ENCODE assay signal across 8 cellular contexts in genomic region chr1:84442256-84442655, GRCh38. TPM values are rescaled to one million over a fixed set of nuclear protein-coding genes. Genes with fewer than 3 reads are reported as not detected.
A peak's percentile ranks its signal among the peaks of the same experiment; 100 is the strongest.
DNase-seq lines count a peak whose midpoint lies in the region; ATAC-seq, FAIRE-seq and TF ChIP-seq lines count a peak whose summit lies in the region.

No MANE protein-coding gene starts in this region.

- peak overlapping the region in 4 of 8 donors; percentile 33 to 83 (median 48) for H3K27ac Mint-ChIP-seq in CD8-positive, alpha-beta memory T cell

- H2AFZ ChIP-seq in GM12878 (ENCODE audit: control insufficient read depth, low read depth, low read length) (no peak overlapping the region), keratinocyte (ENCODE audit: control insufficient read depth, low read length) (no peak overlapping the region)

- SMC1A ChIA-PET in GM12878 (lab: Charles Lee; ENCODE audit: uncharacterized antibody, unreplicated experiment) = interaction anchor here (0.6 to 3.2 kb wide), 29 partner anchors 9 to 317 kb away, joined by 3 to 23 read pairs (median 4); partner anchors contain the start of genes CTBS and RPF1

- intact Hi-C loops in GM12878 (cut with micrococcal nuclease; ENCODE audit: unreplicated experiment) = loop anchor here (1.0 to 2.0 kb wide), 5 partner anchors 37 to 495 kb away; partner anchors contain the start of gene RPF1

- CTCF ChIA-PET in CD8-positive, alpha-beta memory T cell (lab: Charles Lee) = interaction anchor here (0.7 to 3.4 kb wide), 31 partner anchors 9 to 340 kb away, joined by 3 to 44 read pairs (median 4); partner anchors contain the start of genes CTBS, GNG5, PRKACB and SPATA1
- CTCF ChIA-PET in GM12878 (lab: Yijun Ruan, JAX) = interaction anchor here (0.7 to 4.0 kb wide), 25 partner anchors 10 to 510 kb away, joined by 3 to 34 read pairs (median 6); partner anchors contain the start of gene RPF1

- RAD21 ChIA-PET in GM12878 (lab: Charles Lee; ENCODE audit: unreplicated experiment) = interaction anchor here (0.7 to 3.1 kb wide), 23 partner anchors 9 to 334 kb away, joined by 3 to 25 read pairs (median 4); partner anchors contain the start of genes CTBS, GNG5 and SPATA1

- WGBS in GM12878 (ENCODE audit: insufficient coverage, insufficient replicate concordance, low lambda C conversion rate, missing lambda C conversion rate) = 2% methylated on average over 2 of the region's 2 CpGs

- TF ChIP-seq EP300 in GM12878 (IDR thresholded peaks at IDR 0.05; ENCODE audit: borderline replicate concordance in 1 of 2, control insufficient read depth in 1 of 2, low read depth in 2 of 2, low read length in 2 of 2) = no peak

- H3K9ac ChIP-seq in GM12878 (ENCODE audit: control insufficient read depth, insufficient read depth, low read length) (no peak overlapping the region), keratinocyte (ENCODE audit: control insufficient read depth, extremely low read depth, insufficient read depth, low read length) (no peak overlapping the region)

- FAIRE-seq in GM12878 (lab: Jason Lieb, UNC) (peak; percentile 52), keratinocyte (lab: Jason Lieb, UNC) (peak; percentile 77), urothelium cell line (lab: Jason Lieb, UNC) (no peak)

- no peak overlapping the region for H3K4me2 ChIP-seq in GM12878 (ENCODE audit: control insufficient read depth, insufficient read depth)
- peak overlapping the region; percentile 18 for H3K4me2 ChIP-seq in keratinocyte (ENCODE audit: control insufficient read depth, extremely low read depth, insufficient read depth, low read depth, low read length)

- ATAC-seq in GM18868 (IDR thresholded peaks at IDR 0.05; ENCODE audit: unreplicated experiment) (peak; percentile 96), HG03039 (IDR thresholded peaks at IDR 0.05; ENCODE audit: unreplicated experiment) (peak; percentile 96), GM12878 (peak; percentile 99)

- TF ChIP-seq CTCF in GM12878 (IDR thresholded peaks at IDR 0.05 in 2 of 3, conservative IDR thresholded peaks at IDR 0.05 in 1 of 3; ENCODE audit: control insufficient read depth in 2 of 3, extremely low read depth in 1 of 3, insufficient read depth in 1 of 3, low read depth in 3 of 3, low read length in 3 of 3) = peak; percentile 38 to 78 (median 43); a peak in 4 of 6 replicates
- TF ChIP-seq CTCF in keratinocyte (optimal IDR thresholded peaks at IDR 0.05 in 1 of 3, IDR thresholded peaks at IDR 0.05 in 1 of 3, conservative IDR thresholded peaks at IDR 0.05 in 1 of 3; ENCODE audit: extremely low read depth in 1 of 3, insufficient read depth in 2 of 3, low read length in 3 of 3) = peak in 2 of 3 experiments; percentile 27 to 50

- in situ Hi-C loops in GM12878 (cut with MboI) = loop anchor here (5.0 kb wide), 1 partner anchor 100 kb away; no protein-coding TSS in a partner anchor

- peaks cover 12 to 29% (median 21%) of the 10 kb centered on the region in 3 donors for H3K4me1 Mint-ChIP-seq in CD8-positive, alpha-beta memory T cell

- peaks cover 12 to 22% of the 10 kb centered on the region in 2 donors for H3K27me3 Mint-ChIP-seq in CD8-positive, alpha-beta memory T cell

- DNase-seq in CD8-positive, alpha-beta memory T cell = peak in 2 of 5 donors; percentile 69 to 71
- peak; percentile 35 to 64 for DNase-seq in NCI-H526 (lab: John Stamatoyannopoulos, UW)
- DNase-seq in GM12878 (ENCODE audit: low read depth, low spot score) = peak; percentile 73
- DNase-seq in keratinocyte (ENCODE audit: low read depth, low spot score) = peak; percentile 55
- DNase-seq in urothelium cell line (ENCODE audit: low spot score) = peak; percentile 62
- DNase-seq in amygdala (lab: John Stamatoyannopoulos, UW) = no peak

- peak overlapping the region; percentile 4 for H3K4me3 ChIP-seq in CD8-positive, alpha-beta memory T cell (ENCODE audit: low read length)
- no peak overlapping the region for H3K4me3 ChIP-seq in GM12878
- H3K4me3 ChIP-seq in keratinocyte (ENCODE audit: control insufficient read depth in 2 of 3, extremely low read depth in 1 of 3, insufficient read depth in 2 of 3, low read depth in 1 of 3, low read length in 3 of 3) = no peak overlapping the region

- dilution Hi-C loops in keratinocyte (cut with MboI; ENCODE audit: extremely low pct_ligation_motif_present, low sequenced_read_pairs) = no loop called here

- H3K36me3 Mint-ChIP-seq in CD8-positive, alpha-beta memory T cell = peaks cover 0 to 5% (median 1%) of the 10 kb centered on the region in 3 donors

- H3K27me3 ChIP-seq in CD8-positive, alpha-beta memory T cell (ENCODE audit: insufficient read depth, low read length, poor library complexity, severe bottlenecking) = no peaks in the 10 kb centered on the region
- no peaks in the 10 kb centered on the region for H3K27me3 ChIP-seq in GM12878 (replicated peaks in 1 of 2; ENCODE audit: control insufficient read depth in 2 of 2, insufficient read depth in 2 of 2, low read length in 1 of 2)
- H3K27me3 ChIP-seq in keratinocyte (ENCODE audit: control insufficient read depth, extremely low read depth, insufficient read depth, low read length) = no peaks in the 10 kb centered on the region

- TF ChIP-seq POLR2A in GM12878 (IDR thresholded peaks at IDR 0.05; ENCODE audit: low read depth, low read length) = no peak

- no peaks in the 10 kb centered on the region for H3K9me3 ChIP-seq in CD8-positive, alpha-beta memory T cell (ENCODE audit: low read length)
- H3K9me3 ChIP-seq in GM12878 (replicated peaks; ENCODE audit: control insufficient read depth, insufficient read depth, low read length) (no peaks in the 10 kb centered on the region), keratinocyte (ENCODE audit: control insufficient read depth, low read depth, low read length) (no peaks in the 10 kb centered on the region)

- H3K36me3 ChIP-seq in CD8-positive, alpha-beta memory T cell (ENCODE audit: insufficient read depth, low read length) = no peaks in the 10 kb centered on the region
- H3K36me3 ChIP-seq in GM12878 (ENCODE audit: control insufficient read depth in 2 of 2, insufficient read depth in 2 of 2, low read length in 1 of 2) (no peaks in the 10 kb centered on the region), keratinocyte (ENCODE audit: control insufficient read depth in 2 of 2, extremely low read depth in 1 of 2, insufficient read depth in 2 of 2, low read length in 2 of 2) (no peaks in the 10 kb centered on the region)

- H3K9me3 Mint-ChIP-seq in CD8-positive, alpha-beta memory T cell = peaks cover 0 to 4% (median 0%) of the 10 kb centered on the region in 5 donors

- peaks cover 19% of the 10 kb centered on the region for H3K4me1 ChIP-seq in CD8-positive, alpha-beta memory T cell (ENCODE audit: insufficient read depth, low read length)
- H3K4me1 ChIP-seq in GM12878 (ENCODE audit: control insufficient read depth, insufficient read depth, low read length) (peaks cover 5% of the 10 kb centered on the region; the same call in 1 of the 2 replicates), keratinocyte (ENCODE audit: control insufficient read depth, extremely low read depth, insufficient read depth, low read length) (peaks cover 8% of the 10 kb centered on the region)

- H3K9me1 ChIP-seq in keratinocyte (ENCODE audit: control insufficient read depth, extremely low read depth, insufficient read depth, low read length) = no peaks in the 10 kb centered on the region

- POLR2A ChIA-PET in CD8-positive, alpha-beta memory T cell (lab: Charles Lee) = interaction anchor here (1.0 to 1.3 kb wide), 3 partner anchors 36 to 131 kb away, joined by 3 to 5 read pairs (median 4); partner anchors contain the start of genes CTBS, GNG5 and SPATA1
- POLR2A ChIA-PET in GM12878 (lab: Charles Lee) = interaction anchor here (1.2 kb wide), 1 partner anchor 183 kb away, joined by 5 read pairs; no protein-coding TSS in a partner anchor

- no TSS peak for BruUV-seq in GM12878 (replicated peaks; lab: Mats Ljungman, UMichigan)

- H3K27ac ChIP-seq in CD8-positive, alpha-beta memory T cell (ENCODE audit: low read depth, low read length) = no peak overlapping the region
- H3K27ac ChIP-seq in GM12878 (ENCODE audit: control insufficient read depth, insufficient read depth) = no peak overlapping the region
- no peak overlapping the region for H3K27ac ChIP-seq in keratinocyte (ENCODE audit: control insufficient read depth, insufficient read depth, low read length)

- H3K79me2 ChIP-seq in GM12878 (ENCODE audit: control insufficient read depth, insufficient read depth, low read length) (no peaks in the 10 kb centered on the region), keratinocyte (ENCODE audit: control insufficient read depth, insufficient read depth, low read length) (no peaks in the 10 kb centered on the region)

- no peaks in the 10 kb centered on the region for H4K20me1 ChIP-seq in GM12878 (ENCODE audit: control insufficient read depth, insufficient read depth)
- H4K20me1 ChIP-seq in keratinocyte (ENCODE audit: control insufficient read depth, extremely low read depth, insufficient read depth, low read length) = no peaks in the 10 kb centered on the region

- peak overlapping the region in 6 of 7 donors; percentile 17 to 58 (median 36) for H3K4me3 Mint-ChIP-seq in CD8-positive, alpha-beta memory T cell

- TF ChIP-seq RAD21 in GM12878 (IDR thresholded peaks at IDR 0.05; ENCODE audit: insufficient read depth, low read depth, low read length) = peak; percentile 88

RNA-seq across cellular contexts. Expression of gene RPF1, which starts 36.8 kb away (rescaled TPM):
- 10 to 100 TPM; 60.1 to 63.5 TPM for total RNA-seq in CD8-positive, alpha-beta memory T cell
- 59.7 TPM for polyA plus RNA-seq in CD8-positive, alpha-beta memory T cell
- total RNA-seq in GM12878 (2013; cell fraction: nucleolus; rRNA removed) = 18.0 and 19.0 TPM in 2 replicates
- total RNA-seq in GM12878 (2014; rRNA removed) (59.8 and 60.1 TPM in 2 replicates), GM12878 (2014; rRNA removed; fragmentation: Illumina TruSeq; extraction: Trizol) (72.2 and 78.9 TPM in 2 replicates), GM12878 (2021) (36.6 and 37.0 TPM in 2 replicates)
- 20.1 TPM for polyA plus RNA-seq in GM12878 (2011; ENCODE audit: low read depth)
- polyA plus RNA-seq in GM12878 (2011; rRNA removed) (48.4 and 66.7 TPM in 2 replicates), GM12878 (2014; fragmentation: Illumina TruSeq; extraction: Trizol) (97.5 and 98.3 TPM in 2 replicates), GM12878 (2014; fragmentation: Nextera tagmentation; extraction: Ambion mirVana) (10 to 100 TPM; 45.0 to 45.5 TPM), GM12878 (2014; rRNA removed) (61.8 and 72.8 TPM in 2 replicates), GM12878 (2016; fragmentation: Nextera tagmentation; extraction: Ambion mirVana) (10 to 100 TPM; 54.6 to 57.7 TPM), keratinocyte (31.7 to 57.8 TPM (median 34.0 TPM) in 3 replicates)
- polyA plus RNA-seq in GM12878 (2011; cell fraction: cytosol; rRNA removed) = 19.2 and 20.2 TPM in 2 replicates
- 14.7 and 18.0 TPM in 2 replicates for polyA plus RNA-seq in GM12878 (2011; cell fraction: nucleus; rRNA removed)
- polyA plus RNA-seq in GM12878 (2012) = 25.4 and 29.4 TPM in 2 replicates
- 8.2 and 11.8 TPM in 2 replicates for polyA minus RNA-seq in GM12878 (2011; rRNA and poly(A)+ RNA removed)
- 4.8 and 7.4 TPM in 2 replicates for polyA minus RNA-seq in GM12878 (2011; cell fraction: cytosol; rRNA and poly(A)+ RNA removed)
- polyA minus RNA-seq in GM12878 (2011; cell fraction: nucleus; rRNA and poly(A)+ RNA removed) = 5.1 and 7.6 TPM in 2 replicates
- polyA plus RNA-seq in keratinocyte (2011; ENCODE audit: low read depth) = 106 TPM
- 29.4 and 60.0 TPM in 2 replicates for polyA plus RNA-seq in keratinocyte (2011; cell fraction: cytosol; rRNA removed)
- 28.7 and 40.0 TPM in 2 replicates for polyA plus RNA-seq in keratinocyte (2011; cell fraction: nucleus; rRNA removed)
- polyA plus RNA-seq in keratinocyte (2012; ENCODE audit: low replicate concordance) = 38.7 and 43.5 TPM in 2 replicates
- polyA minus RNA-seq in keratinocyte = 2.2 to 13.6 TPM (median 5.9 TPM) in 3 replicates
- 12.9 TPM for polyA minus RNA-seq in keratinocyte (2011; cell fraction: cytosol; rRNA and poly(A)+ RNA removed)
- polyA minus RNA-seq in keratinocyte (2011; cell fraction: nucleus; rRNA and poly(A)+ RNA removed) = 4.7 and 7.8 TPM in 2 replicates

RNA-seq across cellular contexts. Expression of gene DNASE2B, which starts 44.0 kb away (rescaled TPM):
- not detected for total RNA-seq in CD8-positive, alpha-beta memory T cell
- polyA plus RNA-seq in CD8-positive, alpha-beta memory T cell = not detected
- total RNA-seq in GM12878 (2013; cell fraction: nucleolus; rRNA removed) = not detected in 2 replicates
- not detected in 2 replicates for total RNA-seq in GM12878 (2014; rRNA removed)
- total RNA-seq in GM12878 (2014; rRNA removed; fragmentation: Illumina TruSeq; extraction: Trizol) = not detected in 2 replicates
- total RNA-seq in GM12878 (2021) = not detected in 2 replicates
- not detected for polyA plus RNA-seq in GM12878 (2011; ENCODE audit: low read depth)
- not detected in 2 replicates for polyA plus RNA-seq in GM12878 (2011; rRNA removed)
- polyA plus RNA-seq in GM12878 (2011; cell fraction: cytosol; rRNA removed) = not detected in 2 replicates
- not detected in 2 replicates for polyA plus RNA-seq in GM12878 (2011; cell fraction: nucleus; rRNA removed)
- polyA plus RNA-seq in GM12878 (2012) = not detected in 2 replicates
- not detected in 2 replicates for polyA plus RNA-seq in GM12878 (2014; fragmentation: Illumina TruSeq; extraction: Trizol)
- not detected for polyA plus RNA-seq in GM12878 (2014; fragmentation: Nextera tagmentation; extraction: Ambion mirVana)
- not detected in 2 replicates for polyA plus RNA-seq in GM12878 (2014; rRNA removed)
- polyA plus RNA-seq in GM12878 (2016; fragmentation: Nextera tagmentation; extraction: Ambion mirVana) = not detected
- polyA minus RNA-seq in GM12878 (2011; rRNA and poly(A)+ RNA removed) = not detected in 2 replicates
- not detected in 2 replicates for polyA minus RNA-seq in GM12878 (2011; cell fraction: cytosol; rRNA and poly(A)+ RNA removed)
- polyA minus RNA-seq in GM12878 (2011; cell fraction: nucleus; rRNA and poly(A)+ RNA removed) = not detected in 2 replicates
- polyA plus RNA-seq in keratinocyte = not detected in 3 replicates
- polyA plus RNA-seq in keratinocyte (2011; ENCODE audit: low read depth) = not detected
- polyA plus RNA-seq in keratinocyte (2011; cell fraction: cytosol; rRNA removed) = not detected in 2 replicates
- polyA plus RNA-seq in keratinocyte (2011; cell fraction: nucleus; rRNA removed) = not detected in 2 replicates
- not detected in 2 replicates for polyA plus RNA-seq in keratinocyte (2012; ENCODE audit: low replicate concordance)
- polyA minus RNA-seq in keratinocyte = not detected in 3 replicates
- polyA minus RNA-seq in keratinocyte (2011; cell fraction: cytosol; rRNA and poly(A)+ RNA removed) = not detected
- not detected in 2 replicates for polyA minus RNA-seq in keratinocyte (2011; cell fraction: nucleus; rRNA and poly(A)+ RNA removed)

Comparison
In these comparisons a context has a peak if more than half of its experiments do, and no peak if none do; other contexts are left out.
1. DNase-seq: peak in NCI-H526 (2 of 2), GM12878 (single experiment), keratinocyte (single experiment) and urothelium cell line (single experiment); none in amygdala (0 of 56).
2. Peak in every context shown above with its lines, with median percentiles within 50 percentile points of each other: ATAC-seq.